Comparison of ENCODE assay signal across 12 cellular contexts in the genomic region with DNA sequence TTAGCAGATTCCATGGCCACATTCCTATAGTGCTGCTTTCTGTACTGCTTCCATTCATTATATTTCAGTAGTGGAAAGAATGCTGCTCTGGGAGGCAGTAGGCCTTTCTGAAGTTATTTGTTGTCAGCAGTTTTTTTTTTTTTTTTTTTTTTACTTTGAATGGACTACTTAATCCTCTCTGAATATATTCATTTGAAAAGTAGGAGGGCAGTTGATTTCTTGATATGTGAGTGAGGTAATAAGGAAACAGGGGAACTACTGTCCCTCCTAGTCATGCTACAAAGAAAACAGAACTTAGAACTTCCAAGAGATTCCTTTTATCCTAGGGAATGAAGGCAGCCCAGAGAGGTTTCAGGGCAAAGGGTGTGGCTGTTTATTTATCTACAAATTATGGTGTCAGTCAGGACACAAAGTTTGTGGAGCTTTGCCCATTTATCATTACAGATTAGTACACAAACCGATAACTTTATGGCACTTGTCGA.
DNase-seq lines count a peak whose midpoint lies in the region; ATAC-seq and TF ChIP-seq lines count a peak whose summit lies in the region.
"Had no signal": no experiment of that assay in that cellular context is flagged by ENCODE, and none has a peak within 500 bp of the region (broad histone marks: within the 10 kb centered on the region; RNA-seq: fewer than 3 reads in every experiment).

No MANE protein-coding gene starts in this region.

- no peak overlapping the region for H4K8ac ChIP-seq in mesendoderm (ENCODE audit: low read depth, low read length)

- no peak overlapping the region for H4K5ac ChIP-seq in mesendoderm (ENCODE audit: low read length)

- H3K9me3 Mint-ChIP-seq in activated naive CD8-positive, alpha-beta T cell treated with anti-CD3 and anti-CD28 coated beads, Interleukin-2, amount 50 U/mL, for 24 hours = no peaks in the 10 kb centered on the region
- no peaks in the 10 kb centered on the region for H3K9me3 Mint-ChIP-seq in endothelial cell (ENCODE audit: unreplicated experiment)
- H3K9me3 Mint-ChIP-seq: activated T-cell treated with anti-CD3 and anti-CD28 coated beads, Interleukin-2, amount 50 U/mL, for 4 hours had no signal

- H2BK5ac ChIP-seq in mesendoderm (ENCODE audit: low read length) = no peak overlapping the region

- H3K27me3 Mint-ChIP-seq in activated naive CD8-positive, alpha-beta T cell treated with anti-CD3 and anti-CD28 coated beads, Interleukin-2, amount 50 U/mL, for 24 hours = no peaks in the 10 kb centered on the region
- H3K27me3 Mint-ChIP-seq in endothelial cell (ENCODE audit: unreplicated experiment) = no peaks in the 10 kb centered on the region

- TF ChIP-seq EP300 in transverse colon (IDR thresholded peaks at IDR 0.05; ENCODE audit: low read depth) = no peak

- no peak overlapping the region for H3K18ac ChIP-seq in mesendoderm (ENCODE audit: low read length)

- H3K9me3 ChIP-seq in right atrium auricular region = no peaks in the 10 kb centered on the region
- H3K9me3 ChIP-seq in heart right ventricle = no peaks in the 10 kb centered on the region
- no peaks in the 10 kb centered on the region for H3K9me3 ChIP-seq in transverse colon
- H3K9me3 ChIP-seq: ovary had no signal

- H2BK120ac ChIP-seq in mesendoderm (ENCODE audit: low read depth, low read length) = no peak overlapping the region

- DNase-seq in right atrium auricular region (ENCODE audit: low spot score) (no peak), heart right ventricle (no peak), mesendoderm (no peak), transverse colon (no peak), KBM-7 (no peak), endothelial cell (ENCODE audit: low spot score) (no peak), posterior vena cava (ENCODE audit: low spot score) (no peak)
- no peak for DNase-seq in activated naive CD8-positive, alpha-beta T cell treated with anti-CD3 and anti-CD28 coated beads, Interleukin-2, amount 50 U/mL, for 24 hours
- DNase-seq: activated T-cell treated with anti-CD3 and anti-CD28 coated beads, Interleukin-2, amount 50 U/mL, for 4 hours; NCI-H524 treated with DMSO at 0.1 percent for 48 hours; ovary had no signal

- H3K36me3 ChIP-seq in right atrium auricular region = no peaks in the 10 kb centered on the region
- no peaks in the 10 kb centered on the region for H3K36me3 ChIP-seq in heart right ventricle
- H3K36me3 ChIP-seq in mesendoderm (ENCODE audit: control insufficient read depth, insufficient read depth, low read length) = no peaks in the 10 kb centered on the region
- no peaks in the 10 kb centered on the region for H3K36me3 ChIP-seq in transverse colon
- H3K36me3 ChIP-seq: ovary had no signal

- no peak for ATAC-seq in heart right ventricle
- ATAC-seq in activated naive CD8-positive, alpha-beta T cell treated with anti-CD3 and anti-CD28 coated beads, Interleukin-2, amount 50 U/mL, for 24 hours = no peak
- ATAC-seq: activated T-cell treated with anti-CD3 and anti-CD28 coated beads, Interleukin-2, amount 50 U/mL, for 4 hours; GM12878 had no signal

- peak overlapping the region; percentile 10 for H3K9ac ChIP-seq in mesendoderm (ENCODE audit: low read length)

- no peak overlapping the region for H3K4me3 Mint-ChIP-seq in activated naive CD8-positive, alpha-beta T cell treated with anti-CD3 and anti-CD28 coated beads, Interleukin-2, amount 50 U/mL, for 24 hours
- no peak overlapping the region for H3K4me3 Mint-ChIP-seq in endothelial cell (ENCODE audit: unreplicated experiment)
- H3K4me3 Mint-ChIP-seq: activated T-cell treated with anti-CD3 and anti-CD28 coated beads, Interleukin-2, amount 50 U/mL, for 4 hours had no signal

- peak overlapping the region; percentile 79 to 80 for H3K27ac ChIP-seq in right atrium auricular region
- H3K27ac ChIP-seq in heart right ventricle = peak overlapping the region in 3 of 10 donors; percentile 64 to 71 (median 69)
- peak overlapping the region; percentile 8 for H3K27ac ChIP-seq in mesendoderm (ENCODE audit: low read depth, low read length)
- peak overlapping the region in 3 of 4 donors; percentile 43 to 64 (median 63) for H3K27ac ChIP-seq in transverse colon
- H3K27ac ChIP-seq: ovary had no signal

- peaks cover 90% of the 10 kb centered on the region for H3K79me2 ChIP-seq in mesendoderm (ENCODE audit: control insufficient read depth, insufficient read depth, low read length)

- H2BK15ac ChIP-seq in mesendoderm (replicated peaks; ENCODE audit: low read depth) = no peak overlapping the region

- H3K4ac ChIP-seq in mesendoderm (ENCODE audit: low read depth, low read length) = no peak overlapping the region

- TF ChIP-seq CTCF in right atrium auricular region (IDR thresholded peaks at IDR 0.05) = no peak
- TF ChIP-seq CTCF in heart right ventricle (IDR thresholded peaks at IDR 0.05) = no peak
- TF ChIP-seq CTCF in transverse colon (IDR thresholded peaks at IDR 0.05) = no peak
- TF ChIP-seq CTCF in endothelial cell (IDR thresholded peaks at IDR 0.05; ENCODE audit: unreplicated experiment) = no peak

- intact Hi-C loops in heart right ventricle (cut with DNase I) (no loop called here), transverse colon (cut with DNase I; ENCODE audit: low total_unique reads) (no loop called here), posterior vena cava (cut with DNase I) (no loop called here)

- H3K23ac ChIP-seq in mesendoderm (ENCODE audit: low read length) = no peak overlapping the region

- H3K56ac ChIP-seq in mesendoderm (ENCODE audit: low read length) = peak overlapping the region; percentile 43

- no peak overlapping the region for H3K4me2 ChIP-seq in mesendoderm (ENCODE audit: low read length)

- H3K79me1 ChIP-seq in mesendoderm (ENCODE audit: low read length) = peaks cover 14% of the 10 kb centered on the region

- no peak for TF ChIP-seq POLR2A in transverse colon (IDR thresholded peaks at IDR 0.05)

- no peak overlapping the region for H2AK5ac ChIP-seq in mesendoderm (ENCODE audit: low read length)

- H3K4me1 Mint-ChIP-seq in activated naive CD8-positive, alpha-beta T cell treated with anti-CD3 and anti-CD28 coated beads, Interleukin-2, amount 50 U/mL, for 24 hours = peaks cover 94% of the 10 kb centered on the region
- H3K4me1 Mint-ChIP-seq in endothelial cell (ENCODE audit: unreplicated experiment) = peaks cover 75% of the 10 kb centered on the region

- H3K4me3 ChIP-seq in right atrium auricular region (no peak overlapping the region), heart right ventricle (no peak overlapping the region), mesendoderm (ENCODE audit: low read length) (no peak overlapping the region), transverse colon (no peak overlapping the region)
- H3K4me3 ChIP-seq: GM12878, ovary had no signal

- H3K27me3 ChIP-seq in right atrium auricular region = no peaks in the 10 kb centered on the region
- H3K27me3 ChIP-seq in heart right ventricle = no peaks in the 10 kb centered on the region
- no peaks in the 10 kb centered on the region for H3K27me3 ChIP-seq in mesendoderm (ENCODE audit: insufficient read depth, low read length, poor library complexity)
- no peaks in the 10 kb centered on the region for H3K27me3 ChIP-seq in transverse colon
- H3K27me3 ChIP-seq: ovary had no signal

- peaks cover 0 to 68% of the 10 kb centered on the region in 2 donors for H3K4me1 ChIP-seq in right atrium auricular region
- H3K4me1 ChIP-seq in heart right ventricle = peaks cover 5 to 83% (median 76%) of the 10 kb centered on the region in 9 donors
- peaks cover 40% of the 10 kb centered on the region for H3K4me1 ChIP-seq in mesendoderm (ENCODE audit: control insufficient read depth, low read depth, low read length)
- H3K4me1 ChIP-seq in transverse colon = peaks cover 13 to 48% (median 33%) of the 10 kb centered on the region in 4 donors

- no peaks in the 10 kb centered on the region for H3K36me3 Mint-ChIP-seq in activated naive CD8-positive, alpha-beta T cell treated with anti-CD3 and anti-CD28 coated beads, Interleukin-2, amount 50 U/mL, for 24 hours (ENCODE audit: low read depth)
- H3K36me3 Mint-ChIP-seq in endothelial cell (ENCODE audit: low read depth, unreplicated experiment) = no peaks in the 10 kb centered on the region

- in situ Hi-C loops in transverse colon (cut with MboI; ENCODE audit: low pct_ligation_motif_present in 1 of 4, low pct_unique_long_range_greater_than_20kb in 1 of 4, low sequenced_read_pairs in 3 of 4) (no loop called here), KBM-7 (cut with MboI; ENCODE audit: low pct_unique_long_range_greater_than_20kb, low sequenced_read_pairs) (no loop called here)

- 49 to 68% methylated on average over 2 of the region's 2 CpGs for WGBS in heart right ventricle, 2 donors
- no CpG with 5 or more reads among the region's 2 CpGs for WGBS in mesendoderm (ENCODE audit: extremely low coverage, insufficient coverage, low lambda C conversion rate)
- WGBS in transverse colon (ENCODE audit: low coverage in 1 of 2), 2 donors = 38 to 40% methylated on average over 2 of the region's 2 CpGs

- H3K27ac Mint-ChIP-seq in activated naive CD8-positive, alpha-beta T cell treated with anti-CD3 and anti-CD28 coated beads, Interleukin-2, amount 50 U/mL, for 24 hours = peak overlapping the region; percentile 29
- no peak overlapping the region for H3K27ac Mint-ChIP-seq in endothelial cell (ENCODE audit: unreplicated experiment)
